In genomic region chr16:88588148-88588547, GRCh38 we compare ENCODE assay signal across 16 cellular contexts. TPM values are rescaled to one million over a fixed set of nuclear protein-coding genes. Genes with fewer than 3 reads are reported as not detected.
"Had no signal": no experiment of that assay in that cellular context is flagged by ENCODE, and none has a peak within 500 bp of the region (broad histone marks: within the 10 kb centered on the region; RNA-seq: fewer than 3 reads in every experiment).

No MANE protein-coding gene starts in this region.

- H3K4me3 ChIP-seq: gastrocnemius medialis, SK-N-MC, thyroid gland had no signal

- H2AFZ ChIP-seq: parathyroid adenoma had no signal

- H3K4me1 Mint-ChIP-seq: WTC11 had no signal

- ATAC-seq: gastrocnemius medialis, WTC11 had no signal

- H3K4me1 ChIP-seq: gastrocnemius medialis, parathyroid adenoma had no signal

- H3K9ac ChIP-seq: parathyroid adenoma had no signal

- H3K27ac ChIP-seq: epithelial cell of prostate, gastrocnemius medialis, parathyroid adenoma, SK-N-MC, thyroid gland had no signal

- H3K27me3 Mint-ChIP-seq: brain had no signal

- H3K9me3 ChIP-seq: gastrocnemius medialis, thyroid gland had no signal

- H3K27ac Mint-ChIP-seq: brain, WTC11 had no signal

- H3K4me3 Mint-ChIP-seq: brain, WTC11 had no signal

- H3K9me3 Mint-ChIP-seq: brain, WTC11 had no signal

- H3K27me3 ChIP-seq: gastrocnemius medialis, thyroid gland had no signal

- DNase-seq: activated T-cell treated with anti-CD3 and anti-CD28 coated beads for 4 hours; amygdala; effector memory CD4-positive, alpha-beta T cell; gastrocnemius medialis; stimulated activated CD4-positive, alpha-beta T cell treated with anti-CD3 and anti-CD28 coated beads, Interleukin-4, amount 100 ng/mL, for 1 hour; stimulated activated CD8-positive, alpha-beta memory T cell treated with anti-CD3 and anti-CD28 coated beads, Interleukin-4, amount 100 ng/mL, for 48 hours; thyroid gland had no signal

RNA-seq across cellular contexts. Expression of gene IL17C, which starts 50.2 kb away (rescaled TPM):
- total RNA-seq: gastrocnemius medialis, liver, mesenteric fat pad, myocyte, renal cortical epithelial cell, thyroid gland had no signal
- polyA plus RNA-seq: liver had no signal
